9 cellular contexts compared by ENCODE assay signal in genomic region chr17:182164-182751, GRCh38. TPM values are rescaled to one million over a fixed set of nuclear protein-coding genes. Genes with fewer than 3 reads are reported as not detected.
DNase-seq lines count a peak whose midpoint lies in the region; ATAC-seq, FAIRE-seq and TF ChIP-seq lines count a peak whose summit lies in the region.
"Had no signal": no experiment of that assay in that cellular context is flagged by ENCODE, and none has a peak within 500 bp of the region (broad histone marks: within the 10 kb centered on the region; RNA-seq: fewer than 3 reads in every experiment).

No MANE protein-coding gene starts in this region.

- TF ChIP-seq POLR2A in HepG2 (IDR thresholded peaks at IDR 0.05; ENCODE audit: insufficient read depth in 1 of 2, low read depth in 2 of 2, low read length in 2 of 2): no peak

- no peaks in the 10 kb centered on the region for H4K20me1 ChIP-seq in HepG2 (ENCODE audit: insufficient read depth, low read length)

- H3K79me2 ChIP-seq in HepG2 (ENCODE audit: insufficient read depth, low read length): no peaks in the 10 kb centered on the region

- peaks cover 15% of the 10 kb centered on the region for H3K4me1 ChIP-seq in HepG2 (ENCODE audit: insufficient read depth, low read length)

- H3K4me2 ChIP-seq in HepG2 (ENCODE audit: low read depth, low read length): peak overlapping the region; percentile 76

- H3K27me3 ChIP-seq in HepG2 (ENCODE audit: control insufficient read depth in 1 of 2, insufficient read depth in 2 of 2, low read length in 2 of 2): peaks cover 12 to 88% of the 10 kb centered on the region in 2 experiments

- no peak for ATAC-seq in activated CD8-positive, alpha-beta memory T cell treated with anti-CD3 and anti-CD28 coated beads, Interleukin-2, amount 10 ng/mL, durations not matched to agents 7 days and 5 days
- peak; percentile 68 for ATAC-seq in HepG2
- no peak for ATAC-seq in stimulated activated naive B cell treated with anti-CD40 and anti-IgM and Interleukin-4, amounts not matched to agents 10 μg/mL and 1 μg/mL and 100 μg/mL, for 72 hours (replicated peaks)
- ATAC-seq in GM21737 (IDR thresholded peaks at IDR 0.05; ENCODE audit: unreplicated experiment): no peak
- ATAC-seq in activated CD4-positive, CD25-positive, alpha-beta regulatory T cell treated with anti-CD3 and anti-CD28 coated beads, Interleukin-2, amount 50 U/mL, for 24 hours: no peak

- in situ Hi-C loops in HepG2 (cut with HindIII; ENCODE audit: extremely low pct_ligation_motif_present, low pct_unique_long_range_greater_than_20kb): no loop called here

- CTCF ChIA-PET in activated CD8-positive, alpha-beta memory T cell treated with anti-CD3 and anti-CD28 coated beads, Interleukin-2, amount 10 ng/mL, durations not matched to agents 7 days and 5 days (lab: Charles Lee): interaction anchor here (1.3 kb wide), 1 partner anchor 37 kb away, joined by 3 read pairs; no protein-coding TSS in a partner anchor
- CTCF ChIA-PET in HepG2 (lab: Yijun Ruan, JAX; ENCODE audit: low intra/inter-chr PET ratio, low total read pairs): no interaction called here

- WGBS in HepG2 (ENCODE audit: low lambda C conversion rate): 12% methylated on average over 6 of the region's 13 CpGs

- H3K27me3 Mint-ChIP-seq in activated CD8-positive, alpha-beta memory T cell treated with anti-CD3 and anti-CD28 coated beads, Interleukin-2, amount 10 ng/mL, durations not matched to agents 7 days and 5 days: peaks cover 48% of the 10 kb centered on the region
- peaks cover 63 to 79% of the 10 kb centered on the region in 2 donors for H3K27me3 Mint-ChIP-seq in stimulated activated naive B cell treated with anti-CD40 and anti-IgM and Interleukin-4, amounts not matched to agents 10 μg/mL and 1 μg/mL and 100 μg/mL, for 72 hours

- BruUV-seq in HepG2 (replicated peaks; lab: Mats Ljungman, UMichigan): no TSS peak

- H3K36me3 ChIP-seq in HepG2 (replicated peaks in 1 of 2; ENCODE audit: control insufficient read depth in 1 of 2, insufficient read depth in 2 of 2, low read length in 2 of 2): no peaks in the 10 kb centered on the region

- POLR2A ChIA-PET in HepG2 (lab: Yijun Ruan, JAX): interaction anchor here (1.2 kb wide), 1 partner anchor 12 kb away, joined by 8 read pairs; no protein-coding TSS in a partner anchor

- H3K9me3 ChIP-seq in HepG2 (ENCODE audit: low read length): no peaks in the 10 kb centered on the region

- H3K4me3 ChIP-seq in HepG2 (replicated peaks in 1 of 3; ENCODE audit: insufficient read depth in 1 of 3, low read depth in 2 of 3, low read length in 3 of 3): peak overlapping the region in 1 of 3 experiments; percentile 60; a peak in 2 of 6 replicates

- no peak for FAIRE-seq in HepG2 (lab: Jason Lieb, UNC)

- peaks cover 23% of the 10 kb centered on the region for H3K4me1 Mint-ChIP-seq in activated CD8-positive, alpha-beta memory T cell treated with anti-CD3 and anti-CD28 coated beads, Interleukin-2, amount 10 ng/mL, durations not matched to agents 7 days and 5 days
- peaks cover 2 to 6% of the 10 kb centered on the region in 2 donors for H3K4me1 Mint-ChIP-seq in stimulated activated naive B cell treated with anti-CD40 and anti-IgM and Interleukin-4, amounts not matched to agents 10 μg/mL and 1 μg/mL and 100 μg/mL, for 72 hours

- H3K36me3 Mint-ChIP-seq in activated CD8-positive, alpha-beta memory T cell treated with anti-CD3 and anti-CD28 coated beads, Interleukin-2, amount 10 ng/mL, durations not matched to agents 7 days and 5 days: no peaks in the 10 kb centered on the region
- H3K36me3 Mint-ChIP-seq in stimulated activated naive B cell treated with anti-CD40 and anti-IgM and Interleukin-4, amounts not matched to agents 10 μg/mL and 1 μg/mL and 100 μg/mL, for 72 hours: no peaks in the 10 kb centered on the region

- TF ChIP-seq CTCF in HepG2 (CRISPR knock-in tag; IDR thresholded peaks at IDR 0.05): no peak

- TF ChIP-seq RAD21 in HepG2 (CRISPR knock-in tag; IDR thresholded peaks at IDR 0.05): no peak

- H3K4me3 Mint-ChIP-seq in activated CD8-positive, alpha-beta memory T cell treated with anti-CD3 and anti-CD28 coated beads, Interleukin-2, amount 10 ng/mL, durations not matched to agents 7 days and 5 days: peak overlapping the region; percentile 21
- H3K4me3 Mint-ChIP-seq in stimulated activated naive B cell treated with anti-CD40 and anti-IgM and Interleukin-4, amounts not matched to agents 10 μg/mL and 1 μg/mL and 100 μg/mL, for 72 hours: peak overlapping the region; percentile 15 to 57

- no peaks in the 10 kb centered on the region for H3K9me3 Mint-ChIP-seq in activated CD8-positive, alpha-beta memory T cell treated with anti-CD3 and anti-CD28 coated beads, Interleukin-2, amount 10 ng/mL, durations not matched to agents 7 days and 5 days (ENCODE audit: low read depth)
- H3K9me3 Mint-ChIP-seq in stimulated activated naive B cell treated with anti-CD40 and anti-IgM and Interleukin-4, amounts not matched to agents 10 μg/mL and 1 μg/mL and 100 μg/mL, for 72 hours: no peaks in the 10 kb centered on the region

- H3K9ac ChIP-seq in HepG2 (ENCODE audit: insufficient read depth, low read depth, low read length): no peak overlapping the region

- no peak overlapping the region for H3K27ac Mint-ChIP-seq in activated CD8-positive, alpha-beta memory T cell treated with anti-CD3 and anti-CD28 coated beads, Interleukin-2, amount 10 ng/mL, durations not matched to agents 7 days and 5 days
- peak overlapping the region; percentile 53 for H3K27ac Mint-ChIP-seq in stimulated activated naive B cell treated with anti-CD40 and anti-IgM and Interleukin-4, amounts not matched to agents 10 μg/mL and 1 μg/mL and 100 μg/mL, for 72 hours

- H2AFZ ChIP-seq in HepG2 (ENCODE audit: low read length): no peak overlapping the region

- intact Hi-C loops in HepG2 (cut with micrococcal nuclease; ENCODE audit: unreplicated experiment): no loop called here

- H3K27ac ChIP-seq in HepG2 (ENCODE audit: extremely low read length, insufficient read depth, low read length): no peak overlapping the region
- H3K27ac ChIP-seq: SK-N-MC had no signal

- TF ChIP-seq EP300 in HepG2 (IDR thresholded peaks at IDR 0.05; ENCODE audit: low read depth in 2 of 2, low read length in 2 of 2) (no peak), HepG2 (CRISPR knock-in tag; IDR thresholded peaks at IDR 0.05; ENCODE audit: borderline replicate concordance) (no peak; the same call in 1 of the 2 replicates)

- no peak for DNase-seq in activated CD8-positive, alpha-beta memory T cell treated with anti-CD3 and anti-CD28 coated beads, Interleukin-2, amount 10 ng/mL, durations not matched to agents 7 days and 5 days
- DNase-seq in activated CD8-positive, alpha-beta memory T cell treated with anti-CD3 and anti-CD28 coated beads, Interleukin-2, amount 50 U/mL, for 4 hours: no peak
- DNase-seq in amniotic epithelial cell (ENCODE audit: low read depth) (peak; percentile 22), HepG2 (ENCODE audit: low spot score) (peak; percentile 42), putamen (ENCODE audit: low spot score) (no peak)
- no peak for DNase-seq in stimulated activated naive B cell treated with anti-CD40 and anti-IgM and Interleukin-4, amounts not matched to agents 10 μg/mL and 1 μg/mL and 100 μg/mL, for 72 hours

RNA-seq across cellular contexts. Expression of gene DOC2B, which starts 0.8 kb away (rescaled TPM):
- under 1 TPM in 1 of 2 experiments, not detected in 1; 0.05 TPM for total RNA-seq in activated CD8-positive, alpha-beta memory T cell treated with anti-CD3 and anti-CD28 coated beads, Interleukin-2, amount 10 ng/mL, durations not matched to agents 7 days and 5 days
- 0.22 TPM in 1 of 2 replicates, not detected in the other for total RNA-seq in HepG2 (2016; rRNA removed; fragmentation: Illumina TruSeq; extraction: Trizol)
- 0.09 and 0.30 TPM in 2 replicates for total RNA-seq in HepG2 (2016; cell fraction: cytosol; rRNA removed; fragmentation: Illumina TruSeq; extraction: Trizol; ENCODE audit: low read depth)
- 0.04 TPM in 1 of 2 replicates, not detected in the other for total RNA-seq in HepG2 (2016; cell fraction: insoluble cytoplasmic fraction; rRNA removed; fragmentation: Illumina TruSeq; extraction: Trizol)
- total RNA-seq in HepG2 (2016; cell fraction: membrane; rRNA removed; fragmentation: Illumina TruSeq; extraction: Trizol): 0.06 and 0.38 TPM in 2 replicates
- 0.06 TPM in 1 of 2 replicates, not detected in the other for total RNA-seq in HepG2 (2016; cell fraction: nucleus; rRNA removed; fragmentation: Illumina TruSeq; extraction: Trizol)
- polyA plus RNA-seq in HepG2 (2011; rRNA removed): 0.09 and 0.77 TPM in 2 replicates
- polyA plus RNA-seq in HepG2 (2011; cell fraction: cytosol; rRNA removed): 0.21 and 0.25 TPM in 2 replicates
- polyA plus RNA-seq in HepG2 (2011; cell fraction: nucleus; rRNA removed): 0.31 and 0.33 TPM in 2 replicates
- 0.05 and 0.23 TPM in 2 replicates for polyA plus RNA-seq in HepG2 (2012)
- 0.08 and 0.34 TPM in 2 replicates for polyA plus RNA-seq in HepG2 (2016; cell fraction: cytosol; fragmentation: Illumina TruSeq; extraction: Trizol; ENCODE audit: low read depth)
- polyA plus RNA-seq in HepG2 (2016; cell fraction: insoluble cytoplasmic fraction; fragmentation: Illumina TruSeq; extraction: Trizol; ENCODE audit: low read depth): not detected in 2 replicates
- 0.33 TPM in 1 of 2 replicates, not detected in the other for polyA plus RNA-seq in HepG2 (2016; cell fraction: membrane; fragmentation: Illumina TruSeq; extraction: Trizol; ENCODE audit: low read depth)
- polyA plus RNA-seq in HepG2 (2016; cell fraction: nucleus; fragmentation: Illumina TruSeq; extraction: Trizol; ENCODE audit: insufficient read depth, low read depth): 0.22 and 0.36 TPM in 2 replicates
- 0.08 TPM in 1 of 2 replicates, not detected in the other for polyA minus RNA-seq in HepG2 (2011; rRNA and poly(A)+ RNA removed; ENCODE audit: low replicate concordance)
- 0.40 TPM in 1 of 2 replicates, not detected in the other for polyA minus RNA-seq in HepG2 (2011; cell fraction: cytosol; rRNA and poly(A)+ RNA removed)
- polyA minus RNA-seq in HepG2 (2011; cell fraction: nucleus; rRNA and poly(A)+ RNA removed): 0.13 TPM in 1 of 2 replicates, not detected in the other

RNA-seq across cellular contexts. Expression of gene SCGB1C2, which starts 44.9 kb away (rescaled TPM):
- total RNA-seq in activated CD8-positive, alpha-beta memory T cell treated with anti-CD3 and anti-CD28 coated beads, Interleukin-2, amount 10 ng/mL, durations not matched to agents 7 days and 5 days: not detected
- total RNA-seq in HepG2 (2016; rRNA removed; fragmentation: Illumina TruSeq; extraction: Trizol): not detected in 2 replicates
- total RNA-seq in HepG2 (2016; cell fraction: cytosol; rRNA removed; fragmentation: Illumina TruSeq; extraction: Trizol; ENCODE audit: low read depth): not detected in 2 replicates
- not detected in 2 replicates for total RNA-seq in HepG2 (2016; cell fraction: insoluble cytoplasmic fraction; rRNA removed; fragmentation: Illumina TruSeq; extraction: Trizol)
- total RNA-seq in HepG2 (2016; cell fraction: membrane; rRNA removed; fragmentation: Illumina TruSeq; extraction: Trizol): not detected in 2 replicates
- total RNA-seq in HepG2 (2016; cell fraction: nucleus; rRNA removed; fragmentation: Illumina TruSeq; extraction: Trizol): not detected in 2 replicates
- not detected in 2 replicates for polyA plus RNA-seq in HepG2 (2011; rRNA removed)
- not detected in 2 replicates for polyA plus RNA-seq in HepG2 (2011; cell fraction: cytosol; rRNA removed)
- not detected in 2 replicates for polyA plus RNA-seq in HepG2 (2011; cell fraction: nucleus; rRNA removed)
- polyA plus RNA-seq in HepG2 (2012): not detected in 2 replicates
- polyA plus RNA-seq in HepG2 (2016; cell fraction: cytosol; fragmentation: Illumina TruSeq; extraction: Trizol; ENCODE audit: low read depth): not detected in 2 replicates
- not detected in 2 replicates for polyA plus RNA-seq in HepG2 (2016; cell fraction: insoluble cytoplasmic fraction; fragmentation: Illumina TruSeq; extraction: Trizol; ENCODE audit: low read depth)
- polyA plus RNA-seq in HepG2 (2016; cell fraction: membrane; fragmentation: Illumina TruSeq; extraction: Trizol; ENCODE audit: low read depth): not detected in 2 replicates
- not detected in 2 replicates for polyA plus RNA-seq in HepG2 (2016; cell fraction: nucleus; fragmentation: Illumina TruSeq; extraction: Trizol; ENCODE audit: insufficient read depth, low read depth)
- polyA minus RNA-seq in HepG2 (2011; rRNA and poly(A)+ RNA removed; ENCODE audit: low replicate concordance): not detected in 2 replicates
- not detected in 2 replicates for polyA minus RNA-seq in HepG2 (2011; cell fraction: cytosol; rRNA and poly(A)+ RNA removed)
- not detected in 2 replicates for polyA minus RNA-seq in HepG2 (2011; cell fraction: nucleus; rRNA and poly(A)+ RNA removed)

Comparison
In these comparisons a context has a peak if more than half of its experiments do, and no peak if none do; other contexts are left out.
1. DNase-seq: peak in amniotic epithelial cell (single experiment) and HepG2 (single experiment); none in activated CD8-positive, alpha-beta memory T cell treated with anti-CD3 and anti-CD28 coated beads, Interleukin-2, amount 10 ng/mL, durations not matched to agents 7 days and 5 days (single experiment), activated CD8-positive, alpha-beta memory T cell treated with anti-CD3 and anti-CD28 coated beads, Interleukin-2, amount 50 U/mL, for 4 hours (single experiment), stimulated activated naive B cell treated with anti-CD40 and anti-IgM and Interleukin-4, amounts not matched to agents 10 μg/mL and 1 μg/mL and 100 μg/mL, for 72 hours (single experiment) and putamen (single experiment).